ENCODE assay signal across 11 cellular contexts in genomic region chr5:116763987-116764866, GRCh38.
DNase-seq lines count a peak whose midpoint lies in the region; ATAC-seq and TF ChIP-seq lines count a peak whose summit lies in the region.
"Had no signal": no experiment of that assay in that cellular context is flagged by ENCODE, and none has a peak within 500 bp of the region (broad histone marks: within the 10 kb centered on the region; RNA-seq: fewer than 3 reads in every experiment).

No MANE protein-coding gene starts in this region.

- no peak overlapping the region for H4K91ac ChIP-seq in H9 (ENCODE audit: insufficient read length, low read depth, low read length)

- no peak overlapping the region for H3T11ph ChIP-seq in H9 (ENCODE audit: low read length)

- H2BK12ac ChIP-seq in H9 (ENCODE audit: insufficient read length, low read depth, low read length), result no peak overlapping the region

- H4K20me1 ChIP-seq in H9 (ENCODE audit: control insufficient read depth, insufficient read depth, insufficient read length) (no peaks in the 10 kb centered on the region), Karpas-422 (ENCODE audit: insufficient read depth, low read depth, low read length) (no peaks in the 10 kb centered on the region)

- no peak overlapping the region for H2AK5ac ChIP-seq in H9 (ENCODE audit: insufficient read length, low read length)

- peaks cover 38 to 52% of the 10 kb centered on the region in 2 experiments for H3K4me1 Mint-ChIP-seq in H9
- peaks cover 46% of the 10 kb centered on the region for H3K4me1 Mint-ChIP-seq in osteocyte (ENCODE audit: unreplicated experiment)
- H3K4me1 Mint-ChIP-seq in CD8-positive, alpha-beta T cell (ENCODE audit: low read depth), result no peaks in the 10 kb centered on the region

- no peak overlapping the region for H3K18ac ChIP-seq in H9 (ENCODE audit: insufficient read length, low read depth, low read length)

- H2BK5ac ChIP-seq in H9 (ENCODE audit: insufficient read length, low read length), result no peak overlapping the region

- no peak overlapping the region for H3K4me3 Mint-ChIP-seq in H9
- no peak overlapping the region for H3K4me3 Mint-ChIP-seq in osteocyte (ENCODE audit: unreplicated experiment)
- H3K4me3 Mint-ChIP-seq in CD8-positive, alpha-beta T cell, result no peak overlapping the region
- H3K4me3 Mint-ChIP-seq: stimulated activated naive CD8-positive, alpha-beta T cell treated with anti-CD3 and anti-CD28 coated beads, Interleukin-15, Interleukin-2, amounts not matched to agents 100 ng/mL and 50 ng/mL, for 24 hours had no signal

- H3K4me3 ChIP-seq in Karpas-422 (ENCODE audit: low read length), result no peak overlapping the region
- no peak overlapping the region for H3K4me3 ChIP-seq in CD8-positive, alpha-beta T cell (ENCODE audit: low read depth, low read length)
- H3K4me3 ChIP-seq: K562 had no signal

- no peak overlapping the region for H3K14ac ChIP-seq in H9 (ENCODE audit: insufficient read depth, low read length)

- in situ Hi-C loops in G401 (cut with HindIII; ENCODE audit: low sequenced_read_pairs), result no loop called here

- no peak overlapping the region for H3K23ac ChIP-seq in H9 (ENCODE audit: insufficient read length, low read depth, low read length)

- no peak overlapping the region for H2AFZ ChIP-seq in H9 (ENCODE audit: low read length)
- H2AFZ ChIP-seq in Karpas-422 (ENCODE audit: low read length), result no peak overlapping the region

- H3K9me3 ChIP-seq in H9 (ENCODE audit: control insufficient read depth, low read depth, low read length), result no peaks in the 10 kb centered on the region
- no peaks in the 10 kb centered on the region for H3K9me3 ChIP-seq in Karpas-422 (ENCODE audit: low read length)
- no peaks in the 10 kb centered on the region for H3K9me3 ChIP-seq in CD8-positive, alpha-beta T cell (ENCODE audit: low read length)

- no peak overlapping the region for H3K9ac ChIP-seq in H9 (ENCODE audit: extremely low read depth, insufficient read length, low read length)
- no peak overlapping the region for H3K9ac ChIP-seq in Karpas-422 (ENCODE audit: low read length)

- no peaks in the 10 kb centered on the region for H3K79me1 ChIP-seq in H9 (ENCODE audit: insufficient read depth, low read depth, low read length, poor library complexity, severe bottlenecking)

- no peaks in the 10 kb centered on the region; a peak in 1 of 5 replicates for H3K9me3 Mint-ChIP-seq in H9
- H3K9me3 Mint-ChIP-seq in osteocyte (ENCODE audit: unreplicated experiment), result no peaks in the 10 kb centered on the region
- no peaks in the 10 kb centered on the region for H3K9me3 Mint-ChIP-seq in CD8-positive, alpha-beta T cell
- H3K9me3 Mint-ChIP-seq: stimulated activated naive CD8-positive, alpha-beta T cell treated with anti-CD3 and anti-CD28 coated beads, Interleukin-15, Interleukin-2, amounts not matched to agents 100 ng/mL and 50 ng/mL, for 24 hours had no signal

- intact Hi-C loops in CD8-positive, alpha-beta T cell (cut with DNase I, micrococcal nuclease), result no loop called here

- no peak overlapping the region for H3K56ac ChIP-seq in H9 (ENCODE audit: insufficient read length, low read depth, low read length)

- CTCF ChIA-PET in CD8-positive, alpha-beta T cell (lab: Charles Lee), result no interaction called here

- H2BK120ac ChIP-seq in H9 (ENCODE audit: low read depth, low read length, poor library complexity, severe bottlenecking), result no peak overlapping the region

- H3K36me3 ChIP-seq in Karpas-422 (ENCODE audit: insufficient read depth, low read length), result no peaks in the 10 kb centered on the region
- H3K36me3 ChIP-seq in CD8-positive, alpha-beta T cell (ENCODE audit: insufficient read depth, low read length), result no peaks in the 10 kb centered on the region

- DNase-seq in H9, result no peak
- no peak for DNase-seq in osteocyte (ENCODE audit: extremely low spot score, unreplicated experiment)
- DNase-seq in G401 (ENCODE audit: low spot score), result no peak
- no peak for DNase-seq in middle frontal gyrus (ENCODE audit: extremely low spot score, low spot score)
- DNase-seq in Karpas-422, result no peak
- DNase-seq in CD8-positive, alpha-beta T cell, result no peak
- DNase-seq: activated T-cell treated with anti-CD3 and anti-CD28 coated beads for 4 hours had no signal

- H3K79me2 ChIP-seq in H9 (ENCODE audit: insufficient read depth, low read length) (no peaks in the 10 kb centered on the region), Karpas-422 (ENCODE audit: low read length) (no peaks in the 10 kb centered on the region)

- H2BK20ac ChIP-seq in H9 (ENCODE audit: low read depth, low read length, poor library complexity, severe bottlenecking), result no peak overlapping the region

- POLR2A ChIA-PET in CD8-positive, alpha-beta T cell (lab: Charles Lee), result no interaction called here

- no peak overlapping the region for H2BK15ac ChIP-seq in H9 (ENCODE audit: low read depth, low read length)

- H3K27me3 Mint-ChIP-seq in H9 (ENCODE audit: low read depth) (no peaks in the 10 kb centered on the region), osteocyte (ENCODE audit: unreplicated experiment) (no peaks in the 10 kb centered on the region)
- no peaks in the 10 kb centered on the region for H3K27me3 Mint-ChIP-seq in CD8-positive, alpha-beta T cell (ENCODE audit: low read depth)
- H3K27me3 Mint-ChIP-seq: stimulated activated naive CD8-positive, alpha-beta T cell treated with anti-CD3 and anti-CD28 coated beads, Interleukin-15, Interleukin-2, amounts not matched to agents 100 ng/mL and 50 ng/mL, for 24 hours had no signal

- H3K27ac Mint-ChIP-seq in H9 (peak overlapping the region in 2 of 3 experiments; percentile 52 to 76; a peak in 3 of 7 replicates), osteocyte (ENCODE audit: unreplicated experiment) (peak overlapping the region; percentile 87)
- no peak overlapping the region for H3K27ac Mint-ChIP-seq in CD8-positive, alpha-beta T cell
- H3K27ac Mint-ChIP-seq: stimulated activated naive CD8-positive, alpha-beta T cell treated with anti-CD3 and anti-CD28 coated beads, Interleukin-15, Interleukin-2, amounts not matched to agents 100 ng/mL and 50 ng/mL, for 24 hours had no signal

- no peak overlapping the region for H3K27ac ChIP-seq in H9 (ENCODE audit: insufficient read length, low read depth, low read length)
- no peak overlapping the region for H3K27ac ChIP-seq in Karpas-422 (ENCODE audit: low read length)
- H3K27ac ChIP-seq in CD8-positive, alpha-beta T cell (ENCODE audit: low read depth, low read length), result no peak overlapping the region

- no peaks in the 10 kb centered on the region for H3K23me2 ChIP-seq in H9 (ENCODE audit: insufficient read length, low read depth, low read length, poor library complexity, severe bottlenecking)

- H3K4me1 ChIP-seq in H9 (ENCODE audit: insufficient read depth, low read length) (peaks cover 11% of the 10 kb centered on the region; the same call in 1 of the 2 replicates), Karpas-422 (ENCODE audit: low read length) (no peaks in the 10 kb centered on the region)
- H3K4me1 ChIP-seq in CD8-positive, alpha-beta T cell (ENCODE audit: insufficient read depth, low read length), result no peaks in the 10 kb centered on the region

- H3K36me3 Mint-ChIP-seq in H9 (ENCODE audit: insufficient read depth in 1 of 3, low read depth in 3 of 3) (no peaks in the 10 kb centered on the region), osteocyte (ENCODE audit: unreplicated experiment) (no peaks in the 10 kb centered on the region)
- H3K36me3 Mint-ChIP-seq in CD8-positive, alpha-beta T cell, result no peaks in the 10 kb centered on the region

- H3K4ac ChIP-seq in H9 (ENCODE audit: low read depth, low read length), result no peak overlapping the region

- TF ChIP-seq CTCF in H9 (conservative IDR thresholded peaks at IDR 0.05), result no peak
- TF ChIP-seq CTCF in osteocyte (IDR thresholded peaks at IDR 0.05), result no peak
- no peak for TF ChIP-seq CTCF in CD8-positive, alpha-beta T cell (IDR thresholded peaks at IDR 0.05)

- WGBS in H9 (ENCODE audit: extremely low coverage, insufficient read length, low lambda C conversion rate), result no CpG with 5 or more reads among the region's 19 CpGs

- no peak overlapping the region for H3K4me2 ChIP-seq in H9 (ENCODE audit: insufficient read depth, insufficient read length, low read length)
- no peak overlapping the region for H3K4me2 ChIP-seq in Karpas-422 (ENCODE audit: low read depth, low read length, poor library complexity, severe bottlenecking)

- no peak overlapping the region for H4K5ac ChIP-seq in H9 (ENCODE audit: insufficient read length, low read depth, low read length)

- H3K27me3 ChIP-seq in H9 (ENCODE audit: insufficient read depth, low read length) (no peaks in the 10 kb centered on the region), Karpas-422 (ENCODE audit: low read length) (no peaks in the 10 kb centered on the region)
- no peaks in the 10 kb centered on the region for H3K27me3 ChIP-seq in CD8-positive, alpha-beta T cell (ENCODE audit: insufficient read depth, low read length)

- no peak overlapping the region for H4K8ac ChIP-seq in H9 (replicated peaks; ENCODE audit: insufficient read length, low read depth, low read length)

- ATAC-seq in GM19025 (IDR thresholded peaks at IDR 0.05; ENCODE audit: low read depth, unreplicated experiment) (peak; percentile 83), HG03521 (IDR thresholded peaks at IDR 0.05; ENCODE audit: unreplicated experiment) (peak; percentile 64)
- no peak for ATAC-seq in CD8-positive, alpha-beta T cell
- ATAC-seq: K562 had no signal

- no peaks in the 10 kb centered on the region for H3K9me2 ChIP-seq in Karpas-422 (replicated peaks; ENCODE audit: insufficient read depth, low read length)
